Comparison of ENCODE assay signal across 8 cellular contexts in the genomic region with DNA sequence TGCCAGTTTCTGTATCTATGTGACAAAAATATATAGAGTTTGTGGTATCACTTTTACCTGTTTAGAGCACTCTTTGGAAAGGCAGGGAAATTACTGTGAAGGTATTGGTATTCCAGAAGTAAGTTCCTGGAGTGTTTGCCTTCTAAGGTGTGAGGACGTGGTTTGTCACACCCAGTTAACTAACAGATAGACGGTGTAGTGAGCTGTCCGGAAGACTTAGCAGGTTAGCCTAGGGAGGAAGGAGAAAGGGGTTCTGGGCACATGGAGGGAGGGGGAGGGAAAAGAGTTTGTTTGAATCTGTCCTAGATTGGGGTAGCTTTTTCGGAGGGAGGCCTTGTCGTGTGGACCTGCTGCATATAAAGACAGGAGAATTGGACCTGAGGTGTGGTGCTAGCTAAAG. TPM values are rescaled to one million over a fixed set of nuclear protein-coding genes. Genes with fewer than 3 reads are reported as not detected.
DNase-seq lines count a peak whose midpoint lies in the region; ATAC-seq and TF ChIP-seq lines count a peak whose summit lies in the region.
"Not testable (repeated sequence)": the region's sequence is repeated elsewhere in the genome, so short reads cannot be mapped to it uniquely, and the experiment has no call there.

No MANE protein-coding gene starts in this region.

- peak; percentile 4 for ATAC-seq in GM19397 (IDR thresholded peaks at IDR 0.05; ENCODE audit: unreplicated experiment)
- ATAC-seq in T-helper 17 cell; stimulated activated effector memory CD8-positive, alpha-beta T cell treated with anti-CD3 and anti-CD28 coated beads, Interleukin-12 subunit alpha, Interleukin-12 subunit beta, amount 100 ng/mL, for 72 hours: not testable (repeated sequence)
- peak; percentile 96 for ATAC-seq in left colon
- ATAC-seq in mucosa of descending colon: peak; percentile 97
- ATAC-seq in upper lobe of right lung: peak; percentile 68

- not testable (repeated sequence) for H3K9me3 Mint-ChIP-seq in stimulated activated effector memory CD8-positive, alpha-beta T cell treated with anti-CD3 and anti-CD28 coated beads, Interleukin-12 subunit alpha, Interleukin-12 subunit beta, amount 100 ng/mL, for 72 hours

- H3K4me1 ChIP-seq in BLaER1 treated with 17β-estradiol and CSF1 and Interleukin-3, amounts not matched to agents 10 nM and 100 nM: peaks cover 7 to 30% (median 19%) of the 10 kb centered on the region in 10 experiments; a peak in 15 of 20 replicates
- not testable (repeated sequence) for H3K4me1 ChIP-seq in mammary epithelial cell (ENCODE audit: insufficient read depth, low read length); mucosa of descending colon (ENCODE audit: low read depth); upper lobe of right lung

- peaks cover 48% of the 10 kb centered on the region for H3K79me2 ChIP-seq in mammary epithelial cell (ENCODE audit: insufficient read depth, low read length)

- peak overlapping the region; percentile 21 for H3K4me3 Mint-ChIP-seq in T-helper 17 cell
- H3K4me3 Mint-ChIP-seq in stimulated activated effector memory CD8-positive, alpha-beta T cell treated with anti-CD3 and anti-CD28 coated beads, Interleukin-12 subunit alpha, Interleukin-12 subunit beta, amount 100 ng/mL, for 72 hours: not testable (repeated sequence)

- intact Hi-C loops in mammary epithelial cell (cut with micrococcal nuclease); left colon (cut with DNase I, micrococcal nuclease); mucosa of descending colon (cut with DNase I, micrococcal nuclease); upper lobe of right lung (cut with DNase I): not testable (repeated sequence)

- H2AFZ ChIP-seq in mammary epithelial cell (ENCODE audit: low read depth, low read length): not testable (repeated sequence)

- not testable (repeated sequence) for H3K27ac Mint-ChIP-seq in T-helper 17 cell
- peak overlapping the region; percentile 8 for H3K27ac Mint-ChIP-seq in stimulated activated effector memory CD8-positive, alpha-beta T cell treated with anti-CD3 and anti-CD28 coated beads, Interleukin-12 subunit alpha, Interleukin-12 subunit beta, amount 100 ng/mL, for 72 hours

- dilution Hi-C loops in mammary epithelial cell (cut with HindIII; ENCODE audit: low sequenced_read_pairs): not testable (repeated sequence)

- in situ Hi-C loops in mammary epithelial cell (cut with MboI; ENCODE audit: low sequenced_read_pairs in 2 of 2): not testable (repeated sequence)

- H3K36me3 Mint-ChIP-seq in T-helper 17 cell (ENCODE audit: low read depth): not testable (repeated sequence)
- H3K36me3 Mint-ChIP-seq in stimulated activated effector memory CD8-positive, alpha-beta T cell treated with anti-CD3 and anti-CD28 coated beads, Interleukin-12 subunit alpha, Interleukin-12 subunit beta, amount 100 ng/mL, for 72 hours: peaks cover 16% of the 10 kb centered on the region

- not testable (repeated sequence) for H3K4me3 ChIP-seq in BLaER1 treated with 17β-estradiol and CSF1 and Interleukin-3, amounts not matched to agents 10 nM and 100 nM; mammary epithelial cell (replicated peaks in 1 of 3; ENCODE audit: insufficient read depth in 1 of 3, low read depth in 2 of 3, low read length in 3 of 3); mucosa of descending colon; upper lobe of right lung

- not testable (repeated sequence) for H3K4me1 Mint-ChIP-seq in T-helper 17 cell
- H3K4me1 Mint-ChIP-seq in stimulated activated effector memory CD8-positive, alpha-beta T cell treated with anti-CD3 and anti-CD28 coated beads, Interleukin-12 subunit alpha, Interleukin-12 subunit beta, amount 100 ng/mL, for 72 hours: peaks cover 14% of the 10 kb centered on the region

- TF ChIP-seq CTCF in mammary epithelial cell (conservative IDR thresholded peaks at IDR 0.05 in 1 of 2, IDR thresholded peaks at IDR 0.05 in 1 of 2; ENCODE audit: extremely low read depth in 1 of 2, insufficient read depth in 1 of 2, low read depth in 1 of 2, low read length in 2 of 2); mucosa of descending colon (IDR thresholded peaks at IDR 0.05); upper lobe of right lung (IDR thresholded peaks at IDR 0.05): not testable (repeated sequence)

- 100% methylated on average over 3 of the region's 5 CpGs for WGBS in mammary epithelial cell (ENCODE audit: low coverage, missing lambda C conversion rate)

- peaks cover 4 to 43% (median 30%) of the 10 kb centered on the region in 11 experiments; a peak in 19 of 22 replicates for H3K36me3 ChIP-seq in BLaER1 treated with 17β-estradiol and CSF1 and Interleukin-3, amounts not matched to agents 10 nM and 100 nM
- H3K36me3 ChIP-seq in mammary epithelial cell (ENCODE audit: insufficient read depth, low read length); mucosa of descending colon (ENCODE audit: low read depth); upper lobe of right lung: not testable (repeated sequence)

- TSS peak; percentile 9 for BruUV-seq in mammary epithelial cell (replicated peaks; lab: Mats Ljungman, UMichigan)

- not testable (repeated sequence) for H3K27me3 ChIP-seq in BLaER1 treated with 17β-estradiol and CSF1 and Interleukin-3, amounts not matched to agents 10 nM and 100 nM; mammary epithelial cell (ENCODE audit: insufficient read depth, low read length); upper lobe of right lung

- peaks cover 6 to 32% (median 25%) of the 10 kb centered on the region in 11 experiments for H3K9me3 ChIP-seq in BLaER1 treated with 17β-estradiol and CSF1 and Interleukin-3, amounts not matched to agents 10 nM and 100 nM (replicated peaks in 1 of 11)
- not testable (repeated sequence) for H3K9me3 ChIP-seq in T-helper 17 cell (ENCODE audit: control insufficient read depth, low read length, poor library complexity, severe bottlenecking); mammary epithelial cell (replicated peaks; ENCODE audit: insufficient read depth, low read length); mucosa of descending colon; upper lobe of right lung

- not testable (repeated sequence) for H3K9ac ChIP-seq in BLaER1 treated with 17β-estradiol and CSF1 and Interleukin-3, amounts not matched to agents 10 nM and 100 nM; mammary epithelial cell (ENCODE audit: insufficient read depth, low read length)

- DNase-seq in T-helper 17 cell; mammary epithelial cell; left colon; stimulated activated effector memory CD8-positive, alpha-beta T cell treated with anti-CD3 and anti-CD28 coated beads, Interleukin-12 subunit alpha, Interleukin-12 subunit beta, amount 100 ng/mL, for 72 hours (ENCODE audit: low spot score in 2 of 2); upper lobe of right lung: not testable (repeated sequence)
- DNase-seq in mucosa of descending colon: peak in 1 of 3 donors; percentile 24

- peaks cover 0 to 62% (median 17%) of the 10 kb centered on the region in 11 experiments; a peak in 10 of 22 replicates for H4K20me1 ChIP-seq in BLaER1 treated with 17β-estradiol and CSF1 and Interleukin-3, amounts not matched to agents 10 nM and 100 nM
- H4K20me1 ChIP-seq in mammary epithelial cell (ENCODE audit: insufficient read depth, low read length): not testable (repeated sequence)

- CTCF ChIA-PET in mammary epithelial cell (lab: Charles Lee; ENCODE audit: low non-redundant PET): not testable (repeated sequence)

- H3K27me3 Mint-ChIP-seq in T-helper 17 cell: not testable (repeated sequence)

- H3K4me2 ChIP-seq in BLaER1 treated with 17β-estradiol and CSF1 and Interleukin-3, amounts not matched to agents 10 nM and 100 nM: peak overlapping the region in 6 of 11 experiments; percentile 9 to 41 (median 38); a peak in 7 of 22 replicates
- not testable (repeated sequence) for H3K4me2 ChIP-seq in mammary epithelial cell (ENCODE audit: insufficient read depth, low read depth, low read length)

- not testable (repeated sequence) for H3K27ac ChIP-seq in BLaER1 treated with 17β-estradiol and CSF1 and Interleukin-3, amounts not matched to agents 10 nM and 100 nM; mammary epithelial cell (ENCODE audit: insufficient read depth, low read depth, low read length); upper lobe of right lung

RNA-seq across cellular contexts. Expression of a gene that starts 7.4 kb away (rescaled TPM):
- 1 to 10 TPM; 5.5 to 7.1 TPM for total RNA-seq in T-helper 17 cell
- 10 to 100 TPM; 15.3 to 22.1 TPM for total RNA-seq in mammary epithelial cell
- polyA plus RNA-seq in mammary epithelial cell: 10.2 TPM
- 15.4 TPM for polyA minus RNA-seq in mammary epithelial cell
- 10 to 100 TPM; 25.2 to 26.4 TPM for total RNA-seq in left colon
- 10 to 100 TPM; 18.0 to 25.6 (median 22.2) TPM for total RNA-seq in mucosa of descending colon
- 45.2 TPM for total RNA-seq in upper lobe of right lung
